ENCODE assay signal across 9 cellular contexts in genomic region chr6:25280617-25280990, GRCh38. TPM values are rescaled to one million over a fixed set of nuclear protein-coding genes. Genes with fewer than 3 reads are reported as not detected.
A peak's percentile ranks its signal among the peaks of the same experiment; 100 is the strongest.
DNase-seq lines count a peak whose midpoint lies in the region; ATAC-seq and TF ChIP-seq lines count a peak whose summit lies in the region.
"Had no signal": no experiment of that assay in that cellular context is flagged by ENCODE, and none has a peak within 500 bp of the region (broad histone marks: within the 10 kb centered on the region; RNA-seq: fewer than 3 reads in every experiment).

No MANE protein-coding gene starts in this region.

- H3K4me3 ChIP-seq in left ventricle myocardium inferior (peak overlapping the region; percentile 76), lung (peak overlapping the region; percentile 64), aorta (ENCODE audit: low read length in 2 of 2) (peak overlapping the region; percentile 81 to 92), WERI-Rb-1 (ENCODE audit: low read depth, low read length) (no peak overlapping the region)

- no peaks in the 10 kb centered on the region for H3K9me3 Mint-ChIP-seq in brain

- H3K4me1 ChIP-seq in left ventricle myocardium inferior = peaks cover 30% of the 10 kb centered on the region
- no peaks in the 10 kb centered on the region for H3K4me1 ChIP-seq in lung (ENCODE audit: control insufficient read depth in 2 of 2, insufficient read depth in 2 of 2, low read length in 2 of 2)
- H3K4me1 ChIP-seq in aorta (ENCODE audit: control insufficient read depth in 1 of 2, insufficient read depth in 2 of 2, low read length in 2 of 2) = no peaks in the 10 kb centered on the region

- no peak for TF ChIP-seq CTCF in left ventricle myocardium inferior (IDR thresholded peaks at IDR 0.05; ENCODE audit: borderline replicate concordance)
- TF ChIP-seq CTCF in brain (conservative IDR thresholded peaks at IDR 0.05) = no peak
- no peak for TF ChIP-seq CTCF in lung (IDR thresholded peaks at IDR 0.05; ENCODE audit: control extremely low read depth, extremely low read depth)
- TF ChIP-seq CTCF in WERI-Rb-1 (IDR thresholded peaks at IDR 0.05; ENCODE audit: low read depth, low read length) = no peak

- no peak for ATAC-seq in Right ventricle myocardium superior (ENCODE audit: poor library complexity)
- ATAC-seq in lung (ENCODE audit: insufficient read depth, low FRiP score) = no peak
- no peak for ATAC-seq in aorta (ENCODE audit: low FRiP score)
- ATAC-seq in GM21447 (IDR thresholded peaks at IDR 0.05; ENCODE audit: unreplicated experiment) = no peak

- H3K4me3 Mint-ChIP-seq in brain = peak overlapping the region; percentile 90 to 93 (median 91)

- H3K27me3 Mint-ChIP-seq in brain = peaks cover 15% of the 10 kb centered on the region

- H3K27ac Mint-ChIP-seq in brain = peak overlapping the region; percentile 56 to 95 (median 93)

- H3K9me3 ChIP-seq in left ventricle myocardium inferior (replicated peaks) (no peaks in the 10 kb centered on the region), lung (ENCODE audit: control insufficient read depth in 2 of 2, insufficient read depth in 1 of 2, low read length in 1 of 2) (no peaks in the 10 kb centered on the region), aorta (ENCODE audit: control insufficient read depth, low read length) (no peaks in the 10 kb centered on the region), WERI-Rb-1 (ENCODE audit: severe bottlenecking) (no peaks in the 10 kb centered on the region)
- H3K9me3 ChIP-seq: SJSA1 had no signal

- H3K27ac ChIP-seq in left ventricle myocardium inferior (replicated peaks) (peak overlapping the region; percentile 73), lung (ENCODE audit: low read depth in 1 of 2, low read length in 1 of 2) (no peak overlapping the region), aorta (ENCODE audit: low read depth in 1 of 2, low read length in 2 of 2) (peak overlapping the region in 1 of 2 donors; percentile 20), WERI-Rb-1 (no peak overlapping the region)
- H3K27ac ChIP-seq: SJSA1 had no signal

- H3K36me3 ChIP-seq in left ventricle myocardium inferior = no peaks in the 10 kb centered on the region
- H3K36me3 ChIP-seq in lung (ENCODE audit: control insufficient read depth in 2 of 2, insufficient read depth in 2 of 2, low read length in 2 of 2) = no peaks in the 10 kb centered on the region
- no peaks in the 10 kb centered on the region for H3K36me3 ChIP-seq in aorta (ENCODE audit: control insufficient read depth in 1 of 2, insufficient read depth in 2 of 2, low read length in 1 of 2)
- no peaks in the 10 kb centered on the region for H3K36me3 ChIP-seq in WERI-Rb-1

- H3K27me3 ChIP-seq in left ventricle myocardium inferior (ENCODE audit: low read depth) (peaks cover 15% of the 10 kb centered on the region), lung (ENCODE audit: control insufficient read depth, insufficient read depth) (no peaks in the 10 kb centered on the region), aorta (ENCODE audit: control insufficient read depth in 1 of 2, insufficient read depth in 2 of 2, low read length in 1 of 2) (no peaks in the 10 kb centered on the region), WERI-Rb-1 (ENCODE audit: insufficient read depth, low read depth, severe bottlenecking) (no peaks in the 10 kb centered on the region)
- H3K27me3 ChIP-seq: SJSA1 had no signal

- WGBS in lung, 2 donors = 5 to 12% methylated on average over 6 of the region's 6 CpGs
- WGBS in aorta, 2 donors = 3 to 5% methylated on average over 6 of the region's 6 CpGs

- DNase-seq in left ventricle myocardium inferior (no peak), Right ventricle myocardium superior (no peak), lung (ENCODE audit: low spot score) (no peak), aorta (no peak), WERI-Rb-1 (no peak), NOMO-1 treated with dmso at 0.1 percent for 144 hours (lab: John Stamatoyannopoulos, UW; ENCODE audit: unreplicated experiment) (no peak)

- intact Hi-C loops in left ventricle myocardium inferior (cut with micrococcal nuclease) (no loop called here), Right ventricle myocardium superior (cut with DNase I) (no loop called here), aorta (cut with DNase I) (no loop called here)

- peaks cover 47% of the 10 kb centered on the region for H3K4me1 Mint-ChIP-seq in brain

- H3K36me3 Mint-ChIP-seq in brain = peaks cover 6% of the 10 kb centered on the region

RNA-seq across cellular contexts. Expression of gene CARMIL1, which starts 1.4 kb away (rescaled TPM):
- total RNA-seq in left ventricle myocardium inferior = 8.4 TPM
- total RNA-seq in Right ventricle myocardium superior = 3.4 TPM
- polyA plus RNA-seq in brain (ENCODE audit: insufficient read depth, low read depth, low replicate concordance) = 13.2 TPM
- 10 to 100 TPM; 36.5 to 38.3 TPM for total RNA-seq in lung
- 10 to 100 TPM in 1 of 2 donors, 1 to 10 TPM in 1; 8.0 to 33.3 TPM for polyA plus RNA-seq in lung
- 10 to 100 TPM; 32.2 to 33.9 TPM for total RNA-seq in aorta
- 10 to 100 TPM; 22.3 to 30.9 TPM for polyA plus RNA-seq in aorta
